24 cellular contexts compared by ENCODE assay signal in genomic region chr10:132603851-132604533, GRCh38.
"Had no signal": no experiment of that assay in that cellular context is flagged by ENCODE, and none has a peak within 500 bp of the region (broad histone marks: within the 10 kb centered on the region; RNA-seq: fewer than 3 reads in every experiment).

No MANE protein-coding gene starts in this region.

- H3K36me3 ChIP-seq: heart left ventricle, left ventricle myocardium inferior, lower lobe of right lung, ovary, right atrium auricular region, sigmoid colon, thoracic aorta had no signal

- H3K4me1 Mint-ChIP-seq: endodermal cell had no signal

- H3K27me3 ChIP-seq: heart left ventricle, ovary, right atrium auricular region, sigmoid colon had no signal

- ATAC-seq: heart left ventricle; lower lobe of right lung; naive thymus-derived CD4-positive, alpha-beta T cell; stimulated activated memory B cell treated with anti-CD40 and anti-IgM and Interleukin-4, amounts not matched to agents 10 μg/mL and 1 μg/mL and 100 μg/mL, for 72 hours; stimulated activated naive CD8-positive, alpha-beta T cell treated with anti-CD3 and anti-CD28 coated beads, Interleukin-15, amount 100 ng/mL, for 72 hours had no signal

- H3K4me3 Mint-ChIP-seq: endodermal cell; naive thymus-derived CD4-positive, alpha-beta T cell; nephron progenitor cell; stimulated activated memory B cell treated with anti-CD40 and anti-IgM and Interleukin-4, amounts not matched to agents 10 μg/mL and 1 μg/mL and 100 μg/mL, for 72 hours; stimulated activated naive CD8-positive, alpha-beta T cell treated with anti-CD3 and anti-CD28 coated beads, Interleukin-15, amount 100 ng/mL, for 72 hours had no signal

- H3K9me3 ChIP-seq: ovary, thoracic aorta had no signal

- H3K4me3 ChIP-seq: coronary artery, heart left ventricle, left ventricle myocardium inferior, lower lobe of right lung, ovary, right atrium auricular region, sigmoid colon, skin epidermis, thoracic aorta had no signal

- H3K27ac Mint-ChIP-seq: endodermal cell; nephron progenitor cell; stimulated activated memory B cell treated with anti-CD40 and anti-IgM and Interleukin-4, amounts not matched to agents 10 μg/mL and 1 μg/mL and 100 μg/mL, for 72 hours; stimulated activated naive CD8-positive, alpha-beta T cell treated with anti-CD3 and anti-CD28 coated beads, Interleukin-15, amount 100 ng/mL, for 72 hours had no signal

- H3K27ac ChIP-seq: coronary artery, heart left ventricle, left ventricle myocardium inferior, lower lobe of right lung, ovary, right atrium auricular region, skin epidermis, thoracic aorta had no signal

- H3K27me3 Mint-ChIP-seq: naive thymus-derived CD4-positive, alpha-beta T cell; stimulated activated memory B cell treated with anti-CD40 and anti-IgM and Interleukin-4, amounts not matched to agents 10 μg/mL and 1 μg/mL and 100 μg/mL, for 72 hours; stimulated activated naive CD8-positive, alpha-beta T cell treated with anti-CD3 and anti-CD28 coated beads, Interleukin-15, amount 100 ng/mL, for 72 hours had no signal

- DNase-seq: central memory CD4-positive, alpha-beta T cell; effector CD4-positive, alpha-beta T cell; endodermal cell; erythroblast; foreskin melanocyte; heart left ventricle; hippocampal formation; left ventricle myocardium inferior; lower lobe of right lung; mesendoderm; nephron progenitor cell; sigmoid colon; stimulated activated CD4-positive, alpha-beta T cell treated with anti-CD3 and anti-CD28 coated beads, Interleukin-12 subunit alpha, Interleukin-12 subunit beta, amount 100 ng/mL, for 4 hours; stimulated activated CD4-positive, alpha-beta T cell treated with anti-CD3 and anti-CD28 coated beads, Interleukin-4, amount 100 ng/mL, for 1 hour; stimulated activated CD8-positive, alpha-beta memory T cell treated with anti-CD3 and anti-CD28 coated beads, Interleukin-4, amount 100 ng/mL, for 48 hours; stimulated activated naive CD8-positive, alpha-beta T cell treated with anti-CD3 and anti-CD28 coated beads, Interleukin-15, amount 100 ng/mL, for 72 hours; trophoblast cell had no signal
